In the genomic region with DNA sequence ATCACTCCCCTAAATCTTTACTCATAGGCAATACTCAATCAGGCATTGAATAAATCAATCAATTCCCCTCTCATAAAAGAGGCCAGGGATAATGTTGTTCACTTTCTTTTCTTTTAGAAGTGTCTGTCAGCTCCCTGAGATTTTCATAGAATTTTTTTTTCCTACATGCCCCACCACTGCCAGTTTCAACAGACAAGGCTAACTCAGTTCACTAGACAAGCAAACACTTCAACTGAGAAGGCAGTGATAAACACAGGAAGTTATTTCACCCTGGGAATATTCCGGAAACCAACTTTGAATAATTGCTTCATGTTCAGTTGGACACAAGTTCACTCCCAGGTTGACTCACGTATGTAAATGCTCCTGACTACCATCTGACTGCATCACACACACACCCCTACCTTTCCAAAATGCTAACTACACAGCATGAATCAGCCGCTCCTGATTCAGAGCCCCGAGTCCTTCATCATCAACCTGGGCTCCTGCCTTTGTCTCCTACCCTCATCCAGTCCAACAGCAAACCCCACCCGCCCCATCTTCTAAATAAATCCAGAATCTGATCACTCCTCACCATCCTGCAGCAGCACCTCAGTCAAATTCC, we compare ENCODE assay signal across 8 cellular contexts.
A peak's percentile ranks its signal among the peaks of the same experiment; 100 is the strongest.
DNase-seq lines count a peak whose midpoint lies in the region; ATAC-seq lines count a peak whose summit lies in the region.

No MANE protein-coding gene starts in this region.

- peaks cover 85% of the 10 kb centered on the region for H3K4me1 Mint-ChIP-seq in stimulated activated memory B cell treated with anti-CD40 and anti-IgM and Interleukin-4, amounts not matched to agents 10 μg/mL and 1 μg/mL and 100 μg/mL, for 72 hours

- peak overlapping the region; percentile 96 for H3K27ac Mint-ChIP-seq in stimulated activated memory B cell treated with anti-CD40 and anti-IgM and Interleukin-4, amounts not matched to agents 10 μg/mL and 1 μg/mL and 100 μg/mL, for 72 hours

- no peaks in the 10 kb centered on the region for H3K36me3 Mint-ChIP-seq in stimulated activated memory B cell treated with anti-CD40 and anti-IgM and Interleukin-4, amounts not matched to agents 10 μg/mL and 1 μg/mL and 100 μg/mL, for 72 hours

- H3K27me3 Mint-ChIP-seq in stimulated activated memory B cell treated with anti-CD40 and anti-IgM and Interleukin-4, amounts not matched to agents 10 μg/mL and 1 μg/mL and 100 μg/mL, for 72 hours: no peaks in the 10 kb centered on the region

- H3K4me3 Mint-ChIP-seq in stimulated activated memory B cell treated with anti-CD40 and anti-IgM and Interleukin-4, amounts not matched to agents 10 μg/mL and 1 μg/mL and 100 μg/mL, for 72 hours: peak overlapping the region; percentile 47

- intact Hi-C loops in head of caudate nucleus (cut with DNase I) (no loop called here), posterior cingulate gyrus (cut with DNase I) (no loop called here)

- DNase-seq in ELR (ENCODE audit: low read depth): peak; percentile 100
- peak; percentile 66 for DNase-seq in T1000 (lab: John Stamatoyannopoulos, UW)
- peak in 31 of 42 donors; percentile 21 to 84 (median 59) for DNase-seq in head of caudate nucleus
- no peak for DNase-seq in KG1 (lab: John Stamatoyannopoulos, UW)
- no peak for DNase-seq in posterior cingulate gyrus

- ATAC-seq in GM21360 (IDR thresholded peaks at IDR 0.05; ENCODE audit: unreplicated experiment) (peak; percentile 71), HG03558 (IDR thresholded peaks at IDR 0.05; ENCODE audit: extremely low read depth, unreplicated experiment) (peak; percentile 55)
- peak; percentile 91 for ATAC-seq in stimulated activated memory B cell treated with anti-CD40 and anti-IgM and Interleukin-4, amounts not matched to agents 10 μg/mL and 1 μg/mL and 100 μg/mL, for 72 hours

- H3K9me3 Mint-ChIP-seq in stimulated activated memory B cell treated with anti-CD40 and anti-IgM and Interleukin-4, amounts not matched to agents 10 μg/mL and 1 μg/mL and 100 μg/mL, for 72 hours: peaks cover 2% of the 10 kb centered on the region

Comparison
In these comparisons a context has a peak if more than half of its experiments do, and no peak if none do; other contexts are left out.
1. DNase-seq: peak in ELR (single experiment), T1000 (single experiment) and head of caudate nucleus (31 of 42); none in KG1 (single experiment) and posterior cingulate gyrus (0 of 10).
2. Peak in every context shown above with its lines, with median percentiles within 50 percentile points of each other: ATAC-seq.